In genomic region chr2:45397292-45397691, GRCh38 we compare ENCODE assay signal across 31 cellular contexts.
"Had no signal": no experiment of that assay in that cellular context is flagged by ENCODE, and none has a peak within 500 bp of the region (broad histone marks: within the 10 kb centered on the region; RNA-seq: fewer than 3 reads in every experiment).

No MANE protein-coding gene starts in this region.

- H3K4me1 Mint-ChIP-seq: T-cell had no signal

- H3K27me3 ChIP-seq: MG63, SJCRH30 had no signal

- ATAC-seq: Panc1, Right ventricle myocardium inferior, SK-N-SH treated with all-trans-retinoic acid at 6 μM for 48 hours, T-cell had no signal

- H3K9me3 Mint-ChIP-seq: T-cell had no signal

- H3K27ac ChIP-seq: PC-9, RWPE1, SJCRH30, SK-N-MC had no signal

- FAIRE-seq: RCC 7860 had no signal

- H3K27ac Mint-ChIP-seq: T-cell had no signal

- H3K27me3 Mint-ChIP-seq: T-cell had no signal

- H3K4me3 Mint-ChIP-seq: T-cell had no signal

- H3K36me3 ChIP-seq: SJCRH30 had no signal

- H3K9me3 ChIP-seq: MG63, SJCRH30 had no signal

- H3K4me3 ChIP-seq: MG63, PC-9, SJCRH30, SK-N-MC had no signal

- DNase-seq: Kasumi-1, KG1, MG63, NCI-H1048, NCI-H1092 treated with DMSO at 0.1 percent for 48 hours, NCI-H1105 treated with DMSO at 0.1 percent for 48 hours, NCI-H1436, NCI-H146, NCI-H1694, NCI-H187, NCI-H1930, NCI-H2029 treated with DMSO at 0.1 percent for 48 hours, NCI-H2081 treated with DMSO at 0.1 percent for 48 hours, NCI-H2171 treated with DMSO at 0.1 percent for 48 hours, NCI-H2227 treated with DMSO at 0.1 percent for 48 hours, NCI-H345, NCI-H446, NCI-H524 treated with DMSO at 0.1 percent for 48 hours, NCI-H526 treated with DMSO at 0.1 percent for 48 hours, NCI-H774, PC-9, SHP77, SIG-M5, SJCRH30, T-cell had no signal
